36 cellular contexts compared by ENCODE assay signal in genomic region chr1:108732398-108732797, GRCh38. TPM values are rescaled to one million over a fixed set of nuclear protein-coding genes. Genes with fewer than 3 reads are reported as not detected.
"Had no signal": no experiment of that assay in that cellular context is flagged by ENCODE, and none has a peak within 500 bp of the region (broad histone marks: within the 10 kb centered on the region; RNA-seq: fewer than 3 reads in every experiment).

No MANE protein-coding gene starts in this region.

- ATAC-seq: activated naive CD8-positive, alpha-beta T cell treated with anti-CD3 and anti-CD28 coated beads, Interleukin-2, amount 50 U/mL, for 24 hours; activated T-helper 17 cell treated with anti-CD3 and anti-CD28 coated beads, Interleukin-2, amount 50 U/mL, for 72 hours; left cardiac atrium; left ventricle myocardium superior; psoas muscle; stimulated activated naive B cell treated with anti-CD40 and anti-IgM and Interleukin-4, amounts not matched to agents 10 μg/mL and 1 μg/mL and 100 μg/mL, for 72 hours; T-helper 17 cell; upper lobe of right lung had no signal

- H3K9me3 Mint-ChIP-seq: activated CD4-positive, alpha-beta memory T cell treated with anti-CD3 and anti-CD28 coated beads for 36 hours; activated CD4-positive, alpha-beta T cell treated with anti-CD3 and anti-CD28 coated beads, Interleukin-2, amount 10 ng/mL, durations not matched to agents 24 days and 14 days; activated naive CD4-positive, alpha-beta T cell treated with anti-CD3 and anti-CD28 coated beads, Interleukin-2, amount 50 U/mL, for 24 hours; activated naive CD8-positive, alpha-beta T cell treated with anti-CD3 and anti-CD28 coated beads, Interleukin-2, amount 50 U/mL, for 24 hours; activated T-cell treated with anti-CD3 and anti-CD28 coated beads, Interleukin-2, amount 50 U/mL, for 24 hours; activated T-helper 17 cell treated with anti-CD3 and anti-CD28 coated beads, Interleukin-2, amount 50 U/mL, for 72 hours; mesothelial cell of epicardium; naive B cell; nephron progenitor cell; stimulated activated naive B cell treated with anti-CD40 and anti-IgM and Interleukin-4, amounts not matched to agents 10 μg/mL and 1 μg/mL and 100 μg/mL, for 72 hours had no signal

- H3K36me3 Mint-ChIP-seq: activated CD4-positive, alpha-beta memory T cell treated with anti-CD3 and anti-CD28 coated beads for 36 hours; activated naive CD4-positive, alpha-beta T cell treated with anti-CD3 and anti-CD28 coated beads, Interleukin-2, amount 50 U/mL, for 24 hours; mesothelial cell of epicardium; naive B cell; stimulated activated naive B cell treated with anti-CD40 and anti-IgM and Interleukin-4, amounts not matched to agents 10 μg/mL and 1 μg/mL and 100 μg/mL, for 72 hours had no signal

- FAIRE-seq: colon, frontal cortex, keratinocyte had no signal

- H3K27ac Mint-ChIP-seq: activated CD4-positive, alpha-beta memory T cell treated with anti-CD3 and anti-CD28 coated beads for 36 hours; activated CD4-positive, alpha-beta T cell treated with anti-CD3 and anti-CD28 coated beads, Interleukin-2, amount 10 ng/mL, durations not matched to agents 24 days and 14 days; activated naive CD4-positive, alpha-beta T cell treated with anti-CD3 and anti-CD28 coated beads, Interleukin-2, amount 50 U/mL, for 24 hours; activated naive CD8-positive, alpha-beta T cell treated with anti-CD3 and anti-CD28 coated beads, Interleukin-2, amount 50 U/mL, for 24 hours; activated T-cell treated with anti-CD3 and anti-CD28 coated beads, Interleukin-2, amount 50 U/mL, for 24 hours; activated T-helper 17 cell treated with anti-CD3 and anti-CD28 coated beads, Interleukin-2, amount 50 U/mL, for 72 hours; mesothelial cell of epicardium; naive B cell; nephron progenitor cell; stimulated activated naive B cell treated with anti-CD40 and anti-IgM and Interleukin-4, amounts not matched to agents 10 μg/mL and 1 μg/mL and 100 μg/mL, for 72 hours; T-helper 17 cell had no signal

- H3K9me3 ChIP-seq: psoas muscle, right atrium auricular region, stomach, suprapubic skin, tibial artery, upper lobe of right lung had no signal

- H3K27ac ChIP-seq: hepatocyte, parathyroid adenoma, psoas muscle, right atrium auricular region, stomach, suprapubic skin, tibial artery, upper lobe of right lung had no signal

- H3K36me3 ChIP-seq: right atrium auricular region, stomach, suprapubic skin, tibial artery, upper lobe of right lung had no signal

- H3K4me3 Mint-ChIP-seq: activated CD4-positive, alpha-beta memory T cell treated with anti-CD3 and anti-CD28 coated beads for 36 hours; activated CD4-positive, alpha-beta T cell treated with anti-CD3 and anti-CD28 coated beads, Interleukin-2, amount 10 ng/mL, durations not matched to agents 24 days and 14 days; activated naive CD4-positive, alpha-beta T cell treated with anti-CD3 and anti-CD28 coated beads, Interleukin-2, amount 50 U/mL, for 24 hours; activated naive CD8-positive, alpha-beta T cell treated with anti-CD3 and anti-CD28 coated beads, Interleukin-2, amount 50 U/mL, for 24 hours; activated T-cell treated with anti-CD3 and anti-CD28 coated beads, Interleukin-2, amount 50 U/mL, for 24 hours; activated T-helper 17 cell treated with anti-CD3 and anti-CD28 coated beads, Interleukin-2, amount 50 U/mL, for 72 hours; mesothelial cell of epicardium; naive B cell; nephron progenitor cell; stimulated activated naive B cell treated with anti-CD40 and anti-IgM and Interleukin-4, amounts not matched to agents 10 μg/mL and 1 μg/mL and 100 μg/mL, for 72 hours; T-helper 17 cell had no signal

- H3K4me1 Mint-ChIP-seq: activated CD4-positive, alpha-beta T cell treated with anti-CD3 and anti-CD28 coated beads, Interleukin-2, amount 10 ng/mL, durations not matched to agents 24 days and 14 days; activated naive CD4-positive, alpha-beta T cell treated with anti-CD3 and anti-CD28 coated beads, Interleukin-2, amount 50 U/mL, for 24 hours; activated naive CD8-positive, alpha-beta T cell treated with anti-CD3 and anti-CD28 coated beads, Interleukin-2, amount 50 U/mL, for 24 hours; activated T-helper 17 cell treated with anti-CD3 and anti-CD28 coated beads, Interleukin-2, amount 50 U/mL, for 72 hours; naive B cell; stimulated activated naive B cell treated with anti-CD40 and anti-IgM and Interleukin-4, amounts not matched to agents 10 μg/mL and 1 μg/mL and 100 μg/mL, for 72 hours; T-helper 17 cell had no signal

- DNase-seq: activated CD4-positive, alpha-beta memory T cell treated with anti-CD3 and anti-CD28 coated beads for 36 hours; activated CD4-positive, alpha-beta T cell treated with anti-CD3 and anti-CD28 coated beads, Interleukin-2, amount 10 ng/mL, durations not matched to agents 24 days and 14 days; activated CD4-positive, CD25-positive, alpha-beta regulatory T cell treated with anti-CD3 and anti-CD28 coated beads, Interleukin-2, amount 50 U/mL, for 72 hours; activated CD8-positive, alpha-beta memory T cell treated with anti-CD3 and anti-CD28 coated beads, Interleukin-2, amount 50 U/mL, for 4 hours; activated gamma-delta T cell treated with Interleukin-2 at 50 U/mL for 16 hours; activated naive CD8-positive, alpha-beta T cell treated with anti-CD3 and anti-CD28 coated beads, Interleukin-2, amount 50 U/mL, for 24 hours; activated T-cell treated with anti-CD3 and anti-CD28 coated beads, Interleukin-2, amount 50 U/mL, for 24 hours; effector CD8-positive, alpha-beta T cell; erythroblast; glutamatergic neuron; left cardiac atrium; left ventricle myocardium superior; naive B cell; nephron progenitor cell; psoas muscle; stimulated activated CD4-positive, alpha-beta T cell treated with anti-CD3 and anti-CD28 coated beads, Interleukin-15, amount 100 ng/mL, for 24 hours; stimulated activated CD4-positive, alpha-beta T cell treated with anti-CD3 and anti-CD28 coated beads, Interleukin-2, amount 100 ng/mL, for 24 hours; stimulated activated naive B cell treated with anti-CD40 and anti-IgM and Interleukin-4, amounts not matched to agents 10 μg/mL and 1 μg/mL and 100 μg/mL, for 72 hours; stomach; SW 1271; T-helper 17 cell; tibial artery; upper lobe of right lung had no signal

- H3K27me3 ChIP-seq: hepatocyte, right atrium auricular region, stomach, tibial artery, upper lobe of right lung had no signal

- H3K4me1 ChIP-seq: parathyroid adenoma, psoas muscle, right atrium auricular region, stomach, suprapubic skin, tibial artery, upper lobe of right lung had no signal

- H3K27me3 Mint-ChIP-seq: activated T-cell treated with anti-CD3 and anti-CD28 coated beads, Interleukin-2, amount 50 U/mL, for 24 hours had no signal

- H3K4me3 ChIP-seq: hepatocyte, psoas muscle, right atrium auricular region, stomach, suprapubic skin, tibial artery, upper lobe of right lung had no signal

RNA-seq across cellular contexts. Expression of gene FNDC7, which starts 19.7 kb away (rescaled TPM):
- total RNA-seq: activated CD4-positive, alpha-beta memory T cell treated with anti-CD3 and anti-CD28 coated beads for 36 hours; activated CD4-positive, alpha-beta T cell treated with anti-CD3 and anti-CD28 coated beads, Interleukin-2, amount 10 ng/mL, durations not matched to agents 24 days and 14 days; activated CD8-positive, alpha-beta memory T cell treated with anti-CD3 and anti-CD28 coated beads for 36 hours; dermis microvascular lymphatic vessel endothelial cell; hepatocyte; left cardiac atrium; left ventricle myocardium superior; lung microvascular endothelial cell; right atrium auricular region; stomach; upper lobe of right lung had no signal
- polyA plus RNA-seq: hepatocyte, stomach had no signal
